ENCODE assay signal across 19 cellular contexts in the genomic region with DNA sequence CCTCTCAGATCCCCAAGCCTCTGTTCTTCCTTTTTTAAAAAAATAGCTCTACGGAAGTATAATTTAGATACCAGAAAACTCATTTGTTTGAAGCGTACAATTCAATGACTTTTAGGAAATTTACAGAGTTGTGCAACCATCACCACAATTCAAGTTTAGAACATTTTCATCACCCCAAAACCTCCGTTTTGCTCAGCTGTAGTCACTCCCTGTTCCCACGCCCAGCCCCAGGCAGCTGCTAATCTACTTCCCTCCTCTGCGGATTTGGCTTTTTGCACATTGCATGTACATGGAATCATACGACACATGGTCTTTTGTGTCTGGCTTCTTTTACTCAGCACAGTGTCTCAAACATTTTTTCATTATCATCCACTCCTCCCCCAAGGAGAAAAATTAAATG.
DNase-seq lines count a peak whose midpoint lies in the region; ATAC-seq and TF ChIP-seq lines count a peak whose summit lies in the region.
"Had no signal": no experiment of that assay in that cellular context is flagged by ENCODE, and none has a peak within 500 bp of the region (broad histone marks: within the 10 kb centered on the region; RNA-seq: fewer than 3 reads in every experiment).

No MANE protein-coding gene starts in this region.

- 98% methylated on average over 6 of the region's 6 CpGs for WGBS in mesenchymal stem cell

- TF ChIP-seq CTCF in fibroblast of mammary gland (conservative IDR thresholded peaks at IDR 0.05; ENCODE audit: control insufficient read depth, insufficient read depth, low read depth, low read length) = no peak

- H3K14ac ChIP-seq in mesenchymal stem cell (ENCODE audit: low read length in 2 of 2) = no peak overlapping the region

- H3K18ac ChIP-seq in mesenchymal stem cell (ENCODE audit: low read depth in 1 of 2, low read length in 2 of 2) = no peak overlapping the region

- no peak for ATAC-seq in GM18868 (IDR thresholded peaks at IDR 0.05; ENCODE audit: unreplicated experiment)
- ATAC-seq in HG03520 (IDR thresholded peaks at IDR 0.05; ENCODE audit: unreplicated experiment) = no peak
- ATAC-seq: naive thymus-derived CD8-positive, alpha-beta T cell had no signal

- H3K79me1 ChIP-seq in mesenchymal stem cell (replicated peaks; ENCODE audit: low read length, poor library complexity, severe bottlenecking) = no peaks in the 10 kb centered on the region

- H2BK120ac ChIP-seq in mesenchymal stem cell (ENCODE audit: low read depth, low read length) = no peak overlapping the region

- H3K27ac ChIP-seq in mesenchymal stem cell (ENCODE audit: low read length, poor library complexity, severe bottlenecking) = no peak overlapping the region
- H3K27ac ChIP-seq: ascending aorta, tibial nerve had no signal

- H3K27me3 ChIP-seq in mesenchymal stem cell (ENCODE audit: control insufficient read depth in 1 of 2, insufficient read depth in 1 of 2, low read length in 2 of 2) = no peaks in the 10 kb centered on the region
- H3K27me3 ChIP-seq: ascending aorta, tibial nerve had no signal

- H3K9me3 ChIP-seq in mesenchymal stem cell (ENCODE audit: control insufficient read depth, low read length) = no peaks in the 10 kb centered on the region
- H3K9me3 ChIP-seq: ascending aorta, tibial nerve had no signal

- no peaks in the 10 kb centered on the region for H3K36me3 ChIP-seq in mesenchymal stem cell (ENCODE audit: control insufficient read depth in 1 of 2, insufficient read depth in 2 of 2, low read depth in 1 of 2, low read length in 2 of 2)
- H3K36me3 ChIP-seq: ascending aorta, tibial nerve had no signal

- H3K4me3 ChIP-seq in fibroblast of mammary gland (ENCODE audit: control insufficient read depth, low read depth, low read length) (no peak overlapping the region), mesenchymal stem cell (ENCODE audit: insufficient read depth in 1 of 2, low read depth in 1 of 2, low read length in 2 of 2) (no peak overlapping the region)
- H3K4me3 ChIP-seq: ascending aorta, tibial nerve had no signal

- no peak overlapping the region for H3K23ac ChIP-seq in mesenchymal stem cell (ENCODE audit: low read length in 2 of 2)

- H2BK15ac ChIP-seq in mesenchymal stem cell (ENCODE audit: low read depth, poor library complexity, severe bottlenecking) = no peak overlapping the region

- no peak overlapping the region for H2BK5ac ChIP-seq in mesenchymal stem cell (ENCODE audit: low read depth, low read length, poor library complexity, severe bottlenecking)

- no peak overlapping the region for H4K91ac ChIP-seq in mesenchymal stem cell (ENCODE audit: low read length)

- H3K4me1 ChIP-seq in mesenchymal stem cell (ENCODE audit: control insufficient read depth, insufficient read depth, low read depth, low read length) = peaks cover 4% of the 10 kb centered on the region

- peak; percentile 51 for DNase-seq in Ammon's horn (ENCODE audit: low spot score)
- DNase-seq in NOMO-1 treated with dmso at 0.1 percent for 144 hours (lab: John Stamatoyannopoulos, UW; ENCODE audit: unreplicated experiment) = peak; percentile 84
- DNase-seq in fibroblast of mammary gland (ENCODE audit: low read depth) = peak; percentile 11
- peak; percentile 40 for DNase-seq in myocyte (ENCODE audit: low read depth)
- DNase-seq in mesenchymal stem cell = no peak
- DNase-seq in DMS 273 (lab: John Stamatoyannopoulos, UW; ENCODE audit: unreplicated experiment) = no peak
- DNase-seq: activated CD4-positive, CD25-positive, alpha-beta regulatory T cell treated with anti-CD3 and anti-CD28 coated beads, Interleukin-2, amount 50 U/mL, for 72 hours; CD8-positive, alpha-beta memory T cell; HFFc6; naive thymus-derived CD8-positive, alpha-beta T cell; NCI-H1694 treated with DMSO at 0.1 percent for 48 hours; NCI-H345; SHP77; stimulated activated CD4-positive, alpha-beta T cell treated with anti-CD3 and anti-CD28 coated beads, Interleukin-15, amount 100 ng/mL, for 24 hours; stimulated activated naive CD4-positive, alpha-beta T cell had no signal

- H3K4me2 ChIP-seq in mesenchymal stem cell (ENCODE audit: low read length, poor library complexity, severe bottlenecking) = no peak overlapping the region

- H4K8ac ChIP-seq in mesenchymal stem cell (ENCODE audit: low read length) = no peak overlapping the region

- no peak overlapping the region for H3K9ac ChIP-seq in mesenchymal stem cell (ENCODE audit: low read length)

- no peak overlapping the region for H2AFZ ChIP-seq in mesenchymal stem cell (ENCODE audit: low read depth, low read length)

- H2AK5ac ChIP-seq in mesenchymal stem cell (ENCODE audit: low read length, severe bottlenecking) = no peak overlapping the region

- H3K4ac ChIP-seq in mesenchymal stem cell (ENCODE audit: low read depth in 1 of 2, low read length in 2 of 2) = no peak overlapping the region

- H2BK12ac ChIP-seq in mesenchymal stem cell (ENCODE audit: low read length in 2 of 2) = no peak overlapping the region

Comparison
In these comparisons a context has a peak if more than half of its experiments do, and no peak if none do; other contexts are left out.
1. DNase-seq: peak in Ammon's horn (single experiment), NOMO-1 treated with dmso at 0.1 percent for 144 hours (single experiment), fibroblast of mammary gland (single experiment) and myocyte (single experiment); none in mesenchymal stem cell (single experiment) and DMS 273 (single experiment).